ENCODE assay signal across 1 cellular context in the genomic region with DNA sequence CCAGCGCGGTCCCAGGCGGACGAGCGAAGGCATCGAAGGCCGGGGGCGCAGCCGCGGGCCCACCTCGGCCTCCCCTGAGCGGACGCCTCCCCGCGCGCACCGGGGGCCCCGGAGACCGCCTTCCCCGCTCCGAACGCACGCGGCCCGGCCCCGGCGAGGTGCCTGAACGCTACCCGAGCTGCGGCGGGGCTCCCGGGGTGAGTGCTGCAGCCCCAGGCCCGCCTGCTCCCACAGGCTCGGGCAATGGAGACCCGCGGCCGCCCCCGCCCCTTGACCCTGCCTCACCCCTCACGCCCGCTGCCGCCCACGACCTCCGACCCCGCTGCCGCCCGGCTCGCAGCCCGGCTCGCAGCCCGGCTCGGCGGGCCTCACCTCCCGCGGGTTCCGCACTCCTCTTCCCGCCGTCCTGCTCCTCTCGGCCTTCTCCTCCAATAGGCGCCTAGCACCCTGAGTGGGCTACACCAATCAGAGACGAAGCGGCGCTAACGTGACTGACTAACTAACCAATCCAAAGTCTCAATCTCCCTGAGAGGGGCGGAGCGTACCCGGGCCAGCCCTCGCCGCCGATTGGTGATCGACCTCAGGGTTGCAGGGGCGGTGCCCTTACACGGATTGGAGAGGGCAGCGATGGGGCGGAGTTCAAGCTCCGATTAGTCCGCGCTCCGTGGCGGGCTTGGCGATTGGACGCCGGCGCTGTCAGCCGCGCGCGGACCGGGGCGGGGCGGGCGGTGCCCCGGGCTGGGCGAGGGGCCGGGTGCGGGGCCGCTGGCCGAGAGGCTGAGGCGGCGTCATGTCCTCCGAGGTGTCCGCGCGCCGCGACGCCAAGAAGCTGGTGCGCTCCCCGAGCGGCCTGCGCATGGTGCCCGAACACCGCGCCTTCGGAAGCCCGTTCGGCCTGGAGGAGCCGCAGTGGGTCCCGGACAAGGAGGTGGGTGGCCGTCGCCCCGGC.
TF ChIP-seq lines count a peak whose summit lies in the region.

Gene XRCC3 (minus strand): TSS at position 400 of the 949 bp plus-strand sequence. CDS start 4,364 bp downstream, outside the sequence.
Gene ZFYVE21 (plus strand): TSS at position 759 of the 949 bp plus-strand sequence. CDS start 32 bp downstream, at position 791.

TF ChIP-seq in HepG2, 621 proteins besides CTCF, POLR2A, EP300 and RAD21 (continued from another document):
- TF ChIP-seq, protein P1, sequence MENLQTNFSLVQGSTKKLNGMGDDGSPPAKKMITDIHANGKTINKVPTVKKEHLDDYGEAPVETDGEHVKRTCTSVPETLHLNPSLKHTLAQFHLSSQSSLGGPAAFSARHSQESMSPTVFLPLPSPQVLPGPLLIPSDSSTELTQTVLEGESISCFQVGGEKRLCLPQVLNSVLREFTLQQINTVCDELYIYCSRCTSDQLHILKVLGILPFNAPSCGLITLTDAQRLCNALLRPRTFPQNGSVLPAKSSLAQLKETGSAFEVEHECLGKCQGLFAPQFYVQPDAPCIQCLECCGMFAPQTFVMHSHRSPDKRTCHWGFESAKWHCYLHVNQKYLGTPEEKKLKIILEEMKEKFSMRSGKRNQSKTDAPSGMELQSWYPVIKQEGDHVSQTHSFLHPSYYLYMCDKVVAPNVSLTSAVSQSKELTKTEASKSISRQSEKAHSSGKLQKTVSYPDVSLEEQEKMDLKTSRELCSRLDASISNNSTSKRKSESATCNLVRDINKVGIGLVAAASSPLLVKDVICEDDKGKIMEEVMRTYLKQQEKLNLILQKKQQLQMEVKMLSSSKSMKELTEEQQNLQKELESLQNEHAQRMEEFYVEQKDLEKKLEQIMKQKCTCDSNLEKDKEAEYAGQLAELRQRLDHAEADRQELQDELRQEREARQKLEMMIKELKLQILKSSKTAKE (CRISPR knock-in tag; IDR thresholded peaks at IDR 0.05; ENCODE audit: borderline replicate concordance): no peak
- TF ChIP-seq ARID4A (CRISPR knock-in tag; IDR thresholded peaks at IDR 0.05; ENCODE audit: borderline replicate concordance) (peak; percentile 93), RNF2 (conservative IDR thresholded peaks at IDR 0.05; ENCODE audit: low read depth) (peak; percentile 86), ZBTB26 (CRISPR knock-in tag; IDR thresholded peaks at IDR 0.05; ENCODE audit: borderline replicate concordance) (no peak)
